In the genomic region with DNA sequence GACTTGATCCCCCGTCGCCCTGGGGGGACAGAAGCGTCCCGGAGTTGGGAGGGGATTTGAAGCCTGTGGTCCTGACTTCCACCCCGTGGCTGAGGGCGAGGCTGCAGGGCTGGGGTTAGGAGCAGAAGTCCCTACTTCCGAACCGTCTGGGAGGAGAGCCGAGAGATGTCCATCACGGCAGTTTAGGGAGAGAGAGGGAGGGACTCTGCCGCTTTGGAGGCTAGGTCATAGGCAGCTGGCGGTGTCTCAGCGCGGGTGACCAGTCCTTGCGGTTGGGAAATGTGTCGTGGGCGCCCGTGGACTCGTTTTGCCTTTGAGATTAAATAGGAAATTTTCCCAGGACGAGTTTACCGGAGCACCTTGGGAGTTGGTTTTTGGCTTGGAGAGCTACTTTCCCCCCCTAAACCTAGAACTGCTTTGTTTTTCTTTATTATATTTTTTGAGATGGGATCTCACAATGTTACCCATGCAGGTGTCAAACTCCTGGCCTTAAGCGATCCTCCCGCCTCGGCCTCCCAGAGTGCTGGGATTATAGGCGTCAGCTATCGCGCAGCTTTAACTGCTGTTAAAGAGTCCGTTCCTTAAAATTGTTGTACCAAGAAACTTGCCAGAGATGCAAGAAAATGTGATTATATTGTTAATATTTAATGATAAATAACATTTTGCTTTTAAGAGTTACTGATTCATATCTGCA, we compare ENCODE assay signal across 8 cellular contexts. TPM values are rescaled to one million over a fixed set of nuclear protein-coding genes. Genes with fewer than 3 reads are reported as not detected.
A peak's percentile ranks its signal among the peaks of the same experiment; 100 is the strongest.
DNase-seq lines count a peak whose midpoint lies in the region; ATAC-seq and TF ChIP-seq lines count a peak whose summit lies in the region.
"Not testable (repeated sequence)": the region's sequence is repeated elsewhere in the genome, so short reads cannot be mapped to it uniquely, and the experiment has no call there.

No MANE protein-coding gene starts in this region.

- H3K27ac Mint-ChIP-seq in activated naive CD8-positive, alpha-beta T cell, result peak overlapping the region; percentile 73

- H3K36me3 Mint-ChIP-seq in activated naive CD8-positive, alpha-beta T cell, result not testable (repeated sequence)

- DNase-seq in AML-193 (lab: John Stamatoyannopoulos, UW), result peak; percentile 12 to 30
- DNase-seq in RKO (ENCODE audit: low spot score), result peak; percentile 76
- peak in 1 of 2 donors; percentile 42 for DNase-seq in lower leg skin (ENCODE audit: low spot score in 2 of 2)

- ATAC-seq in GM19438 (IDR thresholded peaks at IDR 0.05; ENCODE audit: low read depth, unreplicated experiment), result peak; percentile 11
- ATAC-seq in HG03520 (IDR thresholded peaks at IDR 0.05; ENCODE audit: unreplicated experiment), result peak; percentile 6
- peak; percentile 64 for ATAC-seq in esophagus mucosa

- TF ChIP-seq POLR2A in lower leg skin (IDR thresholded peaks at IDR 0.05), result not testable (repeated sequence)

- H3K9me3 Mint-ChIP-seq in activated naive CD8-positive, alpha-beta T cell (ENCODE audit: low read depth), result not testable (repeated sequence)

- TF ChIP-seq CTCF in lower leg skin (IDR thresholded peaks at IDR 0.05), result not testable (repeated sequence)

- H3K27me3 ChIP-seq in skeletal muscle tissue (ENCODE audit: control insufficient read depth in 3 of 3, insufficient read depth in 3 of 3, low read length in 3 of 3), result not testable (repeated sequence)

- peak overlapping the region; percentile 90 to 97 (median 97) for H3K9ac ChIP-seq in skeletal muscle tissue (ENCODE audit: low read depth in 1 of 3, low read length in 3 of 3)

- intact Hi-C loops in lower leg skin (cut with DNase I; ENCODE audit: low total_unique reads), result not testable (repeated sequence)

- peak overlapping the region; percentile 96 for H3K27ac ChIP-seq in skeletal muscle tissue (ENCODE audit: low read depth, low read length)

- H3K4me1 Mint-ChIP-seq in activated naive CD8-positive, alpha-beta T cell (ENCODE audit: low read depth), result peaks cover 26% of the 10 kb centered on the region

- not testable (repeated sequence) for H3K27me3 Mint-ChIP-seq in activated naive CD8-positive, alpha-beta T cell

- peak overlapping the region; percentile 97 for H3K4me3 Mint-ChIP-seq in activated naive CD8-positive, alpha-beta T cell

- not testable (repeated sequence) for H3K9me3 ChIP-seq in skeletal muscle tissue (ENCODE audit: control insufficient read depth in 3 of 3, low read length in 3 of 3)

- H3K4me1 ChIP-seq in skeletal muscle tissue (ENCODE audit: control insufficient read depth in 3 of 3, insufficient read depth in 3 of 3, low read length in 3 of 3), result peaks cover 0 to 12% (median 10%) of the 10 kb centered on the region in 3 donors

- 6 to 9% methylated on average over 23 to 28 of the region's 28 CpGs for WGBS in lower leg skin, 2 donors

- not testable (repeated sequence) for H3K36me3 ChIP-seq in skeletal muscle tissue (ENCODE audit: control insufficient read depth in 3 of 3, insufficient read depth in 3 of 3, low read length in 3 of 3)

- H3K4me3 ChIP-seq in lower leg skin (ENCODE audit: low read depth, poor library complexity, severe bottlenecking) (peak overlapping the region; percentile 81), skeletal muscle tissue (ENCODE audit: low read length in 3 of 3) (peak overlapping the region; percentile 85 to 97 (median 92))

RNA-seq across cellular contexts. Expression of gene KCTD7, which starts 26.6 kb away (rescaled TPM):
- total RNA-seq in esophagus mucosa (2.1 TPM), lower leg skin (1 to 10 TPM; 5.1 to 8.2 (median 6.1) TPM), skeletal muscle tissue (9.4 TPM)

Comparison
In these comparisons a context has a peak if more than half of its experiments do, and no peak if none do; other contexts are left out.
1. ATAC-seq: peak in every context shown above with its lines; median percentile 64 in esophagus mucosa; 11 in GM19438; 6 in HG03520.